Comparison of ENCODE assay signal across 8 cellular contexts in the genomic region with DNA sequence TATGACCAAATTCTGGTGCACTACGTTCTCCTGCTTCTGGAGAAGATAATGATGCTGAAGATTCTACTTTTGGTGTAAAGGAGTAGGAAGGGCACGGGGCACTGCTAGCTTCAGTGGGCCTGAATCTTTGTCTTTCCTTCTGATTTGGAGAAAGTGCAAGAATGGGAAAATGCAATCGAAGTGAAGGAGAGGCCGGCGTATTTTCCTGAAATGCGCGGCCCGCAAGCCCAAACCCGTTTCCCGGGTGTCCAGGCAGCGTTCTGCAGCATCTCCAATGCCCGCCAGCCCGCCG. TPM values are rescaled to one million over a fixed set of nuclear protein-coding genes. Genes with fewer than 3 reads are reported as not detected.
A peak's percentile ranks its signal among the peaks of the same experiment; 100 is the strongest.
DNase-seq lines count a peak whose midpoint lies in the region; TF ChIP-seq lines count a peak whose summit lies in the region.

No MANE protein-coding gene starts in this region.

- H3K9me3 Mint-ChIP-seq in CD4-positive, alpha-beta memory T cell: no peaks in the 10 kb centered on the region
- H3K9me3 Mint-ChIP-seq in neural progenitor cell: no peaks in the 10 kb centered on the region

- no peaks in the 10 kb centered on the region for H3K27me3 ChIP-seq in CD4-positive, alpha-beta memory T cell (ENCODE audit: insufficient read depth, low read length)
- H3K27me3 ChIP-seq in MM.1S (replicated peaks; ENCODE audit: insufficient read depth, low read length) (no peaks in the 10 kb centered on the region), neural progenitor cell (no peaks in the 10 kb centered on the region)
- H3K27me3 ChIP-seq in effector memory CD4-positive, alpha-beta T cell (replicated peaks; ENCODE audit: control insufficient read depth, insufficient read depth, low read length, poor library complexity, severe bottlenecking): no peaks in the 10 kb centered on the region

- H3K9ac ChIP-seq in MM.1S (ENCODE audit: low read length) (peak overlapping the region; percentile 60; the same call in 1 of the 2 replicates), neural progenitor cell (no peak overlapping the region)

- H3K4me2 ChIP-seq in MM.1S (ENCODE audit: low read depth, low read length) (peak overlapping the region; percentile 100), neural progenitor cell (peak overlapping the region; percentile 81)

- peak overlapping the region; percentile 28 to 76 for H3K4me3 ChIP-seq in CD4-positive, alpha-beta memory T cell (ENCODE audit: low read length in 2 of 2)
- H3K4me3 ChIP-seq in MM.1S (ENCODE audit: low read length): peak overlapping the region; percentile 79
- H3K4me3 ChIP-seq in effector memory CD4-positive, alpha-beta T cell (ENCODE audit: insufficient read depth, low read depth, low read length, poor library complexity, severe bottlenecking): peak overlapping the region; percentile 77
- H3K4me3 ChIP-seq in neural progenitor cell: peak overlapping the region; percentile 60

- H3F3A ChIP-seq in MM.1S (ENCODE audit: insufficient read depth, low read length) (peaks cover 35% of the 10 kb centered on the region), neural progenitor cell (ENCODE audit: low read depth) (peaks cover 21% of the 10 kb centered on the region)

- H3K27ac ChIP-seq in CD4-positive, alpha-beta memory T cell (ENCODE audit: low read depth, low read length): peak overlapping the region; percentile 98
- H3K27ac ChIP-seq in MM.1S (ENCODE audit: low read length) (peak overlapping the region; percentile 29; the same call in 1 of the 2 replicates), neural progenitor cell (no peak overlapping the region)
- peak overlapping the region; percentile 98 for H3K27ac ChIP-seq in effector memory CD4-positive, alpha-beta T cell (ENCODE audit: insufficient read depth, low read length, poor library complexity, severe bottlenecking)

- peak overlapping the region; percentile 90 to 96 (median 93) for H3K27ac Mint-ChIP-seq in CD4-positive, alpha-beta memory T cell
- no peak overlapping the region for H3K27ac Mint-ChIP-seq in neural progenitor cell

- peak overlapping the region; percentile 82 to 100 (median 90) for H3K4me3 Mint-ChIP-seq in CD4-positive, alpha-beta memory T cell
- peak overlapping the region; percentile 85 for H3K4me3 Mint-ChIP-seq in neural progenitor cell

- no peaks in the 10 kb centered on the region for H3K9me3 ChIP-seq in CD4-positive, alpha-beta memory T cell (ENCODE audit: control insufficient read depth in 1 of 2, low read length in 2 of 2)
- no peaks in the 10 kb centered on the region for H3K9me3 ChIP-seq in MM.1S (replicated peaks; ENCODE audit: insufficient read depth, low read length)
- H3K9me3 ChIP-seq in effector memory CD4-positive, alpha-beta T cell (ENCODE audit: control insufficient read depth, low read length): no peaks in the 10 kb centered on the region
- no peaks in the 10 kb centered on the region for H3K9me3 ChIP-seq in neural progenitor cell (ENCODE audit: low read depth)

- peaks cover 44% of the 10 kb centered on the region for H3K4me1 ChIP-seq in CD4-positive, alpha-beta memory T cell (ENCODE audit: insufficient read depth, low read length)
- H3K4me1 ChIP-seq in MM.1S (ENCODE audit: low read length) (peaks cover 31% of the 10 kb centered on the region), neural progenitor cell (no peaks in the 10 kb centered on the region)
- peaks cover 13% of the 10 kb centered on the region for H3K4me1 ChIP-seq in effector memory CD4-positive, alpha-beta T cell (ENCODE audit: control insufficient read depth, insufficient read depth, low read length, poor library complexity, severe bottlenecking)

- peaks cover 18 to 43% (median 31%) of the 10 kb centered on the region in 4 donors for H3K4me1 Mint-ChIP-seq in CD4-positive, alpha-beta memory T cell
- peaks cover 16% of the 10 kb centered on the region for H3K4me1 Mint-ChIP-seq in neural progenitor cell

- CTCF ChIA-PET in CD4-positive, alpha-beta memory T cell (lab: Charles Lee; ENCODE audit: partially characterized antibody): interaction anchor here (1.7 kb wide), 1 partner anchor 19 kb away, joined by 3 read pairs; no protein-coding TSS in a partner anchor

- peaks cover 46% of the 10 kb centered on the region for H3K79me2 ChIP-seq in MM.1S (ENCODE audit: low read length)
- peaks cover 43% of the 10 kb centered on the region for H3K79me2 ChIP-seq in neural progenitor cell (ENCODE audit: low read depth)

- H3K36me3 ChIP-seq in CD4-positive, alpha-beta memory T cell (ENCODE audit: insufficient read depth, low read length): peaks cover 7% of the 10 kb centered on the region
- H3K36me3 ChIP-seq in MM.1S (replicated peaks; ENCODE audit: insufficient read depth, low read length) (no peaks in the 10 kb centered on the region), neural progenitor cell (no peaks in the 10 kb centered on the region)
- peaks cover 1% of the 10 kb centered on the region for H3K36me3 ChIP-seq in effector memory CD4-positive, alpha-beta T cell (ENCODE audit: control insufficient read depth, insufficient read depth, low read length)

- H3K36me3 Mint-ChIP-seq in CD4-positive, alpha-beta memory T cell: peaks cover 5 to 29% of the 10 kb centered on the region in 2 donors
- H3K36me3 Mint-ChIP-seq in neural progenitor cell: peaks cover 4% of the 10 kb centered on the region

- H2AFZ ChIP-seq in MM.1S (ENCODE audit: low read length) (peak overlapping the region; percentile 93), neural progenitor cell (replicated peaks) (peak overlapping the region; percentile 69)

- H3K27me3 Mint-ChIP-seq in CD4-positive, alpha-beta memory T cell: no peaks in the 10 kb centered on the region
- peaks cover 6% of the 10 kb centered on the region for H3K27me3 Mint-ChIP-seq in neural progenitor cell (ENCODE audit: insufficient read depth, low read depth)

- H3K9me2 ChIP-seq in MM.1S (replicated peaks; ENCODE audit: insufficient read depth, low read length): no peaks in the 10 kb centered on the region

- POLR2A ChIA-PET in CD4-positive, alpha-beta memory T cell (lab: Charles Lee; ENCODE audit: partially characterized antibody): interaction anchor here (0.6 to 3.1 kb wide), 5 partner anchors 9 to 675 kb away, joined by 3 to 12 read pairs (median 5); partner anchors contain the start of gene PDXDC1

- H4K20me1 ChIP-seq in MM.1S (ENCODE audit: insufficient read depth, low read length) (no peaks in the 10 kb centered on the region), neural progenitor cell (ENCODE audit: low read depth) (peaks cover 22% of the 10 kb centered on the region)

- TF ChIP-seq CTCF in MM.1S (IDR thresholded peaks at IDR 0.05; ENCODE audit: low read length) (no peak), neural progenitor cell (IDR thresholded peaks at IDR 0.05) (no peak)

- DNase-seq in CD4-positive, alpha-beta memory T cell: no peak
- DNase-seq in MM.1S (no peak), neural progenitor cell (ENCODE audit: low spot score) (no peak), MV-4-11 (lab: John Stamatoyannopoulos, UW) (no peak), HUDEP-2 (lab: John Stamatoyannopoulos, UW; ENCODE audit: unreplicated experiment in 76 of 76) (no peak), NCI-H226 (no peak)
- no peak for DNase-seq in effector memory CD4-positive, alpha-beta T cell
- DNase-seq in stimulated activated CD4-positive, alpha-beta T cell treated with anti-CD3 and anti-CD28 coated beads, Interleukin-2, amount 100 ng/mL, for 24 hours: no peak

- intact Hi-C loops in CD4-positive, alpha-beta memory T cell (cut with micrococcal nuclease): loop anchor here (1.0 to 2.0 kb wide), 3 partner anchors 7 to 23 kb away; no protein-coding TSS in a partner anchor

RNA-seq across cellular contexts. Expression of gene NDE1, which starts 0.4 kb away (rescaled TPM):
- 100 to 1,000 TPM; 124 to 128 TPM for total RNA-seq in CD4-positive, alpha-beta memory T cell
- 10 to 100 TPM; 15.3 to 63.9 TPM for polyA plus RNA-seq in CD4-positive, alpha-beta memory T cell
- total RNA-seq in neural progenitor cell (ENCODE audit: low replicate concordance): 85.3 and 88.1 TPM in 2 replicates

RNA-seq across cellular contexts. Expression of gene MARF1, which starts 6.7 kb away (rescaled TPM):
- total RNA-seq in CD4-positive, alpha-beta memory T cell: 100 to 1,000 TPM; 223 to 235 TPM
- polyA plus RNA-seq in CD4-positive, alpha-beta memory T cell: 10 to 100 TPM in 1 of 2 donors, 1 to 10 TPM in 1; 6.8 to 19.7 TPM
- total RNA-seq in neural progenitor cell (ENCODE audit: low replicate concordance): 11.9 and 13.4 TPM in 2 replicates

Comparison
In these comparisons a context has a peak if more than half of its experiments do, and no peak if none do; other contexts are left out.
1. RNA of gene MARF1, which starts 6.7 kb away (total RNA-seq): 223 to 235 TPM in CD4-positive, alpha-beta memory T cell; 11.9 to 13.4 TPM in neural progenitor cell; every median in the first group is over 10 times any median in the second.
2. Peak in every context shown above with its lines, with median percentiles within 50 percentile points of each other: H3K4me3 ChIP-seq.